Comparison of ENCODE assay signal across 7 cellular contexts in the genomic region with DNA sequence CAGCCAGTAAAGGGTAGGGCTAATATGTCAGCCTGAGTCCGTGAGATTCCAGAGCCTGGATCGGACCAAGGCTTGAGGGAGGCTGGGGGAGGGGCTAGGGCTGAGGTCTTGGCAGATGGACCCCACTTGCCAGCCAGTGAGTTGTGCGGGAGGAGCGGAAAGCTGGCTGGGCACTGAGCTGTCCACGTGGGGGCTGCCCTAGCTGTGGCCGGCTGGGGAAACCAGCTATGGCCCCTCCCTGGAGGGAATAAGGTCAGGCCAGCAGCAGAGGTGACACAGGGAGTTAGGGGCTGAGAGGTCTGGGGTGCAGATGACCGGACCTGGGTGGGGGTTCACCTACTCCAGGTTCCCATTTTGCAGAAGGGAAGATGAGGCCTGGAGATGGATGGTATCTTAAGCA.
"Had no signal": no experiment of that assay in that cellular context is flagged by ENCODE, and none has a peak within 500 bp of the region (broad histone marks: within the 10 kb centered on the region; RNA-seq: fewer than 3 reads in every experiment).

No MANE protein-coding gene starts in this region.

- DNase-seq: GDM1, GF-D8 had no signal

- ATAC-seq: GM12878 had no signal

- H3K4me3 ChIP-seq: GM12878 had no signal

- FAIRE-seq: G401.6, GM12878, GM12892, GM18507, GM19239 had no signal
